Comparison of ENCODE assay signal across 1 cellular context in genomic region chrX:40109288-40110008, GRCh38.
TF ChIP-seq lines count a peak whose summit lies in the region.

No MANE protein-coding gene starts in this region.

TF ChIP-seq in HEK293, 187 proteins besides CTCF, POLR2A, EP300 and RAD21 (continued from another document):
- TF ChIP-seq, protein P1, sequence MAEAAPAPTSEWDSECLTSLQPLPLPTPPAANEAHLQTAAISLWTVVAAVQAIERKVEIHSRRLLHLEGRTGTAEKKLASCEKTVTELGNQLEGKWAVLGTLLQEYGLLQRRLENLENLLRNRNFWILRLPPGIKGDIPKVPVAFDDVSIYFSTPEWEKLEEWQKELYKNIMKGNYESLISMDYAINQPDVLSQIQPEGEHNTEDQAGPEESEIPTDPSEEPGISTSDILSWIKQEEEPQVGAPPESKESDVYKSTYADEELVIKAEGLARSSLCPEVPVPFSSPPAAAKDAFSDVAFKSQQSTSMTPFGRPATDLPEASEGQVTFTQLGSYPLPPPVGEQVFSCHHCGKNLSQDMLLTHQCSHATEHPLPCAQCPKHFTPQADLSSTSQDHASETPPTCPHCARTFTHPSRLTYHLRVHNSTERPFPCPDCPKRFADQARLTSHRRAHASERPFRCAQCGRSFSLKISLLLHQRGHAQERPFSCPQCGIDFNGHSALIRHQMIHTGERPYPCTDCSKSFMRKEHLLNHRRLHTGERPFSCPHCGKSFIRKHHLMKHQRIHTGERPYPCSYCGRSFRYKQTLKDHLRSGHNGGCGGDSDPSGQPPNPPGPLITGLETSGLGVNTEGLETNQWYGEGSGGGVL (tag by site-specific recombination; IDR thresholded peaks at IDR 0.05) = peak; percentile 91
- TF ChIP-seq WT1 (tag by site-specific recombination; IDR thresholded peaks at IDR 0.05) (no peak), SP2 (tag by site-specific recombination; IDR thresholded peaks at IDR 0.05) (peak; percentile 51), ZNF624 (tag by site-specific recombination; IDR thresholded peaks at IDR 0.05) (no peak), GLI2 (tag by site-specific recombination; IDR thresholded peaks at IDR 0.05; ENCODE audit: borderline replicate concordance, low read depth) (no peak), ZNF24 (tag by site-specific recombination; IDR thresholded peaks at IDR 0.05) (no peak), ZNF473 (tag by site-specific recombination; IDR thresholded peaks at IDR 0.05) (no peak), ZNF416 (tag by site-specific recombination; IDR thresholded peaks at IDR 0.05) (no peak), PATZ1 (tag by site-specific recombination; IDR thresholded peaks at IDR 0.05) (peak; percentile 62), ZNF658 (tag by site-specific recombination; IDR thresholded peaks at IDR 0.05) (no peak)
